ENCODE assay signal across 22 cellular contexts in the genomic region with DNA sequence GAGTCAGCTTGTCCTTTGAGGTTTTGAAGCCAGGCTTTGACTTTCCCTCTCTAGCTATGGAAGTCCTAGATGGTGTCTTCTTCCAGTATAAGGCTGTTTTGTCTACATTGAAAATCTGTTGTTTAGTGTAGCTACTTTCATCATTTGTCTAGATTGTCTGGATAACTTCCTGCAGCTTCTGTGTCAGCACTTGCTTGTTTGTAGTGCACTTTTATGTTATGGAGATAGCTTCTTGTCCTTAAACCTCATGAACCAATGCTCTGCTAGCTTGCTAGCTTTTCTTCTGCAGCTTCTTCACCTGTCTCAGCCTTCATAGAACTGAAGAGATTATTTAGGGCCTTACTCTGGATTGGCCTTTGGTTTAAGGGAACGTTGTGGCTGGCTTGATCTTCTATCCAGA. TPM values are rescaled to one million over a fixed set of nuclear protein-coding genes. Genes with fewer than 3 reads are reported as not detected.
DNase-seq lines count a peak whose midpoint lies in the region; ATAC-seq, FAIRE-seq and TF ChIP-seq lines count a peak whose summit lies in the region.
"Had no signal": no experiment of that assay in that cellular context is flagged by ENCODE, and none has a peak within 500 bp of the region (broad histone marks: within the 10 kb centered on the region; RNA-seq: fewer than 3 reads in every experiment).

No MANE protein-coding gene starts in this region.

- peak overlapping the region; percentile 28 for H3K27ac Mint-ChIP-seq in activated T-cell treated with anti-CD3 and anti-CD28 coated beads, Interleukin-2, amount 50 U/mL, for 24 hours
- H3K27ac Mint-ChIP-seq in CD8-positive, alpha-beta T cell: peak overlapping the region; percentile 74
- peak overlapping the region; percentile 0 for H3K27ac Mint-ChIP-seq in T-helper 17 cell
- H3K27ac Mint-ChIP-seq: CD4-positive, alpha-beta T cell; GM23338; HFFc6 had no signal

- H3K27ac ChIP-seq in CD8-positive, alpha-beta T cell (ENCODE audit: low read depth, low read length): no peak overlapping the region
- no peak overlapping the region for H3K27ac ChIP-seq in stomach
- H3K27ac ChIP-seq: 22Rv1; BLaER1 treated with 17β-estradiol and CSF1 and Interleukin-3, amounts not matched to agents 10 nM and 100 nM had no signal

- H3K9me3 ChIP-seq in CD8-positive, alpha-beta T cell (ENCODE audit: low read length): no peaks in the 10 kb centered on the region
- H3K9me3 ChIP-seq in T-helper 17 cell (ENCODE audit: control insufficient read depth, low read length, poor library complexity, severe bottlenecking): no peaks in the 10 kb centered on the region
- no peaks in the 10 kb centered on the region for H3K9me3 ChIP-seq in stomach
- H3K9me3 ChIP-seq: BE2C, Caco-2, HAP-1 had no signal

- no peaks in the 10 kb centered on the region for H3K27me3 ChIP-seq in CD8-positive, alpha-beta T cell (ENCODE audit: insufficient read depth, low read length)
- H3K27me3 ChIP-seq in stomach: no peaks in the 10 kb centered on the region
- H3K27me3 ChIP-seq: BE2C; BLaER1 treated with 17β-estradiol and CSF1 and Interleukin-3, amounts not matched to agents 10 nM and 100 nM had no signal

- 88 to 93% methylated on average over 1 of the region's 1 CpG for WGBS in lower leg skin, 2 donors
- 78 to 95% (median 88%) methylated on average over 1 of the region's 1 CpG for WGBS in stomach, 5 donors

- POLR2A ChIA-PET in CD8-positive, alpha-beta T cell (lab: Charles Lee): no interaction called here

- no peaks in the 10 kb centered on the region for H3K36me3 ChIP-seq in CD8-positive, alpha-beta T cell (ENCODE audit: insufficient read depth, low read length)
- no peaks in the 10 kb centered on the region for H3K36me3 ChIP-seq in stomach
- H3K36me3 ChIP-seq: BE2C, HAP-1 had no signal

- TF ChIP-seq POLR2A in lower leg skin (IDR thresholded peaks at IDR 0.05) (no peak), stomach (IDR thresholded peaks at IDR 0.05) (no peak)

- peaks cover 40% of the 10 kb centered on the region for H3K4me1 ChIP-seq in CD8-positive, alpha-beta T cell (ENCODE audit: insufficient read depth, low read length)
- peaks cover 4 to 44% (median 12%) of the 10 kb centered on the region in 4 donors for H3K4me1 ChIP-seq in stomach
- H3K4me1 ChIP-seq: BE2C had no signal

- H3K4me3 Mint-ChIP-seq in activated T-cell treated with anti-CD3 and anti-CD28 coated beads, Interleukin-2, amount 50 U/mL, for 24 hours: no peak overlapping the region
- no peak overlapping the region for H3K4me3 Mint-ChIP-seq in activated T-cell treated with anti-CD3 and anti-CD28 coated beads, Interleukin-2, amount 50 U/mL, for 4 hours
- H3K4me3 Mint-ChIP-seq in CD8-positive, alpha-beta T cell: no peak overlapping the region
- no peak overlapping the region for H3K4me3 Mint-ChIP-seq in T-helper 17 cell
- H3K4me3 Mint-ChIP-seq: CD14-positive monocyte, GM23338, HFFc6 had no signal

- no peak for TF ChIP-seq CTCF in CD8-positive, alpha-beta T cell (IDR thresholded peaks at IDR 0.05)
- no peak for TF ChIP-seq CTCF in lower leg skin (IDR thresholded peaks at IDR 0.05)
- no peak for TF ChIP-seq CTCF in stomach (IDR thresholded peaks at IDR 0.05)

- H3K9me3 Mint-ChIP-seq in activated T-cell treated with anti-CD3 and anti-CD28 coated beads, Interleukin-2, amount 50 U/mL, for 24 hours: no peaks in the 10 kb centered on the region
- H3K9me3 Mint-ChIP-seq in activated T-cell treated with anti-CD3 and anti-CD28 coated beads, Interleukin-2, amount 50 U/mL, for 4 hours: no peaks in the 10 kb centered on the region
- no peaks in the 10 kb centered on the region for H3K9me3 Mint-ChIP-seq in CD8-positive, alpha-beta T cell
- H3K9me3 Mint-ChIP-seq: CD14-positive monocyte; CD4-positive, alpha-beta T cell; GM23338; HFFc6 had no signal

- no peak for FAIRE-seq in HTR-8/SVneo (lab: Jason Lieb, UNC)
- FAIRE-seq: A204.1, H54 had no signal

- no peak overlapping the region for H3K4me3 ChIP-seq in CD8-positive, alpha-beta T cell (ENCODE audit: low read depth, low read length)
- H3K4me3 ChIP-seq in lower leg skin (ENCODE audit: low read depth, poor library complexity, severe bottlenecking) (no peak overlapping the region), stomach (no peak overlapping the region)
- H3K4me3 ChIP-seq: BLaER1 treated with 17β-estradiol and CSF1 and Interleukin-3, amounts not matched to agents 10 nM and 100 nM; GM23338; HAP-1 had no signal

- no peak for DNase-seq in activated T-cell treated with anti-CD3 and anti-CD28 coated beads, Interleukin-2, amount 50 U/mL, for 24 hours
- DNase-seq in activated T-cell treated with anti-CD3 and anti-CD28 coated beads, Interleukin-2, amount 50 U/mL, for 4 hours: no peak
- DNase-seq in CD8-positive, alpha-beta T cell: no peak
- no peak for DNase-seq in T-helper 17 cell
- DNase-seq in lower leg skin (ENCODE audit: low spot score in 2 of 2): no peak
- no peak for DNase-seq in stomach
- DNase-seq in HTR-8/SVneo (ENCODE audit: insufficient read length, low spot score): no peak
- DNase-seq: ACHN; AML-193; BE2C; Caco-2; CD4-positive, alpha-beta T cell; DMS153; DND-41; HFFc6 had no signal

- H3K4me1 Mint-ChIP-seq in activated T-cell treated with anti-CD3 and anti-CD28 coated beads, Interleukin-2, amount 50 U/mL, for 24 hours (ENCODE audit: low read depth): peaks cover 84% of the 10 kb centered on the region
- H3K4me1 Mint-ChIP-seq in activated T-cell treated with anti-CD3 and anti-CD28 coated beads, Interleukin-2, amount 50 U/mL, for 4 hours (ENCODE audit: low read depth): peaks cover 80% of the 10 kb centered on the region
- H3K4me1 Mint-ChIP-seq in CD8-positive, alpha-beta T cell (ENCODE audit: low read depth): peaks cover 88% of the 10 kb centered on the region
- peaks cover 58% of the 10 kb centered on the region for H3K4me1 Mint-ChIP-seq in T-helper 17 cell

- ATAC-seq in activated T-cell treated with anti-CD3 and anti-CD28 coated beads, Interleukin-2, amount 50 U/mL, for 4 hours: no peak
- peak; percentile 81 for ATAC-seq in CD8-positive, alpha-beta T cell
- ATAC-seq in T-helper 17 cell: no peak
- ATAC-seq: GM23338 had no signal

- no peaks in the 10 kb centered on the region for H3K27me3 Mint-ChIP-seq in activated T-cell treated with anti-CD3 and anti-CD28 coated beads, Interleukin-2, amount 50 U/mL, for 24 hours
- no peaks in the 10 kb centered on the region for H3K27me3 Mint-ChIP-seq in activated T-cell treated with anti-CD3 and anti-CD28 coated beads, Interleukin-2, amount 50 U/mL, for 4 hours (ENCODE audit: low read depth)
- no peaks in the 10 kb centered on the region for H3K27me3 Mint-ChIP-seq in CD8-positive, alpha-beta T cell (ENCODE audit: low read depth)
- no peaks in the 10 kb centered on the region for H3K27me3 Mint-ChIP-seq in T-helper 17 cell
- H3K27me3 Mint-ChIP-seq: CD4-positive, alpha-beta T cell had no signal

- no peak for TF ChIP-seq EP300 in stomach (IDR thresholded peaks at IDR 0.05)

- CTCF ChIA-PET in CD8-positive, alpha-beta T cell (lab: Charles Lee): interaction anchor here (0.8 to 2.1 kb wide), 3 partner anchors 10 to 128 kb away, joined by 4 to 9 read pairs (median 9); no protein-coding TSS in a partner anchor

- no peaks in the 10 kb centered on the region for H3K36me3 Mint-ChIP-seq in activated T-cell treated with anti-CD3 and anti-CD28 coated beads, Interleukin-2, amount 50 U/mL, for 24 hours (ENCODE audit: low read depth)
- no peaks in the 10 kb centered on the region for H3K36me3 Mint-ChIP-seq in activated T-cell treated with anti-CD3 and anti-CD28 coated beads, Interleukin-2, amount 50 U/mL, for 4 hours (ENCODE audit: insufficient read depth)
- H3K36me3 Mint-ChIP-seq in CD8-positive, alpha-beta T cell: no peaks in the 10 kb centered on the region
- no peaks in the 10 kb centered on the region for H3K36me3 Mint-ChIP-seq in T-helper 17 cell (ENCODE audit: low read depth)
- H3K36me3 Mint-ChIP-seq: CD14-positive monocyte had no signal

- intact Hi-C loops in CD8-positive, alpha-beta T cell (cut with DNase I, micrococcal nuclease): no loop called here
- intact Hi-C loops in lower leg skin (cut with DNase I; ENCODE audit: low total_unique reads): no loop called here
- intact Hi-C loops in stomach (cut with DNase I; ENCODE audit: low total_unique reads): no loop called here

RNA-seq across cellular contexts. Expression of a gene that starts 43.8 kb away (rescaled TPM):
- total RNA-seq in activated T-cell treated with anti-CD3 and anti-CD28 coated beads, Interleukin-2, amount 50 U/mL, for 4 hours: 10 to 100 TPM; 67.4 to 78.8 (median 77.0) TPM
- 100 to 1,000 TPM; 255 to 267 TPM for total RNA-seq in CD8-positive, alpha-beta T cell
- total RNA-seq in T-helper 17 cell (100 to 1,000 TPM; 426 to 437 TPM), lower leg skin (100 to 1,000 TPM; 105 to 167 (median 129) TPM), stomach (100 to 1,000 TPM; 122 to 395 (median 207) TPM)
- 10 to 100 TPM; 33.1 to 42.5 (median 42.5) TPM for polyA plus RNA-seq in stomach

Comparison
In these comparisons a context has a peak if more than half of its experiments do, and no peak if none do; other contexts are left out.
1. H3K27ac Mint-ChIP-seq: peak in every context shown above with its lines; median percentile 74 in CD8-positive, alpha-beta T cell; 28 in activated T-cell treated with anti-CD3 and anti-CD28 coated beads, Interleukin-2, amount 50 U/mL, for 24 hours; 0 in T-helper 17 cell.